In genomic region chr7:138961159-138961558, GRCh38 we compare ENCODE assay signal across 20 cellular contexts. TPM values are rescaled to one million over a fixed set of nuclear protein-coding genes. Genes with fewer than 3 reads are reported as not detected.
DNase-seq lines count a peak whose midpoint lies in the region; ATAC-seq and TF ChIP-seq lines count a peak whose summit lies in the region.
"Had no signal": no experiment of that assay in that cellular context is flagged by ENCODE, and none has a peak within 500 bp of the region (broad histone marks: within the 10 kb centered on the region; RNA-seq: fewer than 3 reads in every experiment).

No MANE protein-coding gene starts in this region.

- peak overlapping the region; percentile 40 for H3K18ac ChIP-seq in neuronal stem cell (ENCODE audit: low read length)

- TF ChIP-seq CTCF in C4-2B (conservative IDR thresholded peaks at IDR 0.05) = no peak
- no peak for TF ChIP-seq CTCF in VCaP (conservative IDR thresholded peaks at IDR 0.05)
- TF ChIP-seq CTCF in fibroblast of the aortic adventitia (IDR thresholded peaks at IDR 0.05; ENCODE audit: insufficient read depth, low read length) = no peak

- H3K4me2 ChIP-seq in neuronal stem cell (ENCODE audit: insufficient read depth, low read length, poor library complexity, severe bottlenecking) = no peak overlapping the region
- H3K4me2 ChIP-seq: SK-N-SH had no signal

- no peak overlapping the region for H3K27ac Mint-ChIP-seq in activated naive CD4-positive, alpha-beta T cell treated with anti-CD3 and anti-CD28 coated beads, Interleukin-2, amount 10 ng/mL, durations not matched to agents 7 days and 5 days
- no peak overlapping the region for H3K27ac Mint-ChIP-seq in stimulated activated naive CD8-positive, alpha-beta T cell treated with anti-CD3 and anti-CD28 coated beads, Interleukin-15, amount 100 ng/mL, for 72 hours
- H3K27ac Mint-ChIP-seq: activated CD4-positive, alpha-beta memory T cell treated with anti-CD3 and anti-CD28 coated beads, Interleukin-2, amount 10 ng/mL, durations not matched to agents 7 days and 5 days; activated T-helper 2 cell treated with anti-CD3 and anti-CD28 coated beads, Interferon-gamma antibody, Interleukin-2, Interleukin-4, amounts not matched to agents 10 μg/mL and 5 μg/mL and 100 μg/mL, durations not matched to agents 14 hours and 24 hours and 36 hours; effector memory CD8-positive, alpha-beta T cell; immature natural killer cell had no signal

- no peak overlapping the region for H3K4ac ChIP-seq in neuronal stem cell (ENCODE audit: low read length)

- H3K14ac ChIP-seq in neuronal stem cell (ENCODE audit: low read length) = no peak overlapping the region

- no peaks in the 10 kb centered on the region for H3K9me3 Mint-ChIP-seq in activated naive CD4-positive, alpha-beta T cell treated with anti-CD3 and anti-CD28 coated beads, Interleukin-2, amount 10 ng/mL, durations not matched to agents 7 days and 5 days
- peaks cover 0 to 14% of the 10 kb centered on the region in 2 donors for H3K9me3 Mint-ChIP-seq in stimulated activated naive CD8-positive, alpha-beta T cell treated with anti-CD3 and anti-CD28 coated beads, Interleukin-15, amount 100 ng/mL, for 72 hours
- H3K9me3 Mint-ChIP-seq: effector memory CD8-positive, alpha-beta T cell; immature natural killer cell had no signal

- H3K23ac ChIP-seq in neuronal stem cell (ENCODE audit: low read depth, low read length, poor library complexity) = no peak overlapping the region

- H3K4me1 Mint-ChIP-seq in activated naive CD4-positive, alpha-beta T cell treated with anti-CD3 and anti-CD28 coated beads, Interleukin-2, amount 10 ng/mL, durations not matched to agents 7 days and 5 days = peaks cover 5% of the 10 kb centered on the region
- peaks cover 13% of the 10 kb centered on the region for H3K4me1 Mint-ChIP-seq in stimulated activated naive CD8-positive, alpha-beta T cell treated with anti-CD3 and anti-CD28 coated beads, Interleukin-15, amount 100 ng/mL, for 72 hours
- H3K4me1 Mint-ChIP-seq: immature natural killer cell had no signal

- CTCF ChIA-PET in activated naive CD4-positive, alpha-beta T cell treated with anti-CD3 and anti-CD28 coated beads, Interleukin-2, amount 10 ng/mL, durations not matched to agents 7 days and 5 days (lab: Charles Lee) = no interaction called here

- H4K8ac ChIP-seq in neuronal stem cell (ENCODE audit: low read depth, low read length) = no peak overlapping the region

- H3K27ac ChIP-seq in C4-2B (peak overlapping the region; percentile 57), VCaP (peak overlapping the region; percentile 87), neuronal stem cell (replicated peaks; ENCODE audit: low read length) (no peak overlapping the region)
- H3K27ac ChIP-seq: psoas muscle had no signal

- no peaks in the 10 kb centered on the region for H3K79me1 ChIP-seq in neuronal stem cell (ENCODE audit: low read depth, low read length)

- no peaks in the 10 kb centered on the region for H3K36me3 Mint-ChIP-seq in activated naive CD4-positive, alpha-beta T cell treated with anti-CD3 and anti-CD28 coated beads, Interleukin-2, amount 10 ng/mL, durations not matched to agents 7 days and 5 days
- H3K36me3 Mint-ChIP-seq: immature natural killer cell had no signal

- peaks cover 0 to 9% of the 10 kb centered on the region in 2 donors for H3K4me1 ChIP-seq in neuronal stem cell (ENCODE audit: control insufficient read depth in 2 of 2, insufficient read depth in 1 of 2, low read depth in 1 of 2, low read length in 2 of 2)
- H3K4me1 ChIP-seq: psoas muscle had no signal

- H2BK120ac ChIP-seq in neuronal stem cell (ENCODE audit: low read depth, low read length) = no peak overlapping the region

- no peak overlapping the region for H3K9ac ChIP-seq in neuronal stem cell (ENCODE audit: low read depth, low read length, poor library complexity)
- H3K9ac ChIP-seq: SK-N-SH had no signal

- no peak for ATAC-seq in GM19455 (IDR thresholded peaks at IDR 0.05; ENCODE audit: unreplicated experiment)
- no peak for ATAC-seq in stimulated activated naive CD8-positive, alpha-beta T cell treated with anti-CD3 and anti-CD28 coated beads, Interleukin-15, amount 100 ng/mL, for 72 hours
- ATAC-seq: effector memory CD8-positive, alpha-beta T cell; psoas muscle had no signal

- H2BK5ac ChIP-seq in neuronal stem cell (ENCODE audit: low read length) = no peak overlapping the region

- H3K4me3 ChIP-seq in fibroblast of the aortic adventitia (ENCODE audit: low read depth, low read length) (no peak overlapping the region), neuronal stem cell (ENCODE audit: low read length in 2 of 2) (no peak overlapping the region)
- H3K4me3 ChIP-seq: psoas muscle, tibial nerve had no signal

- H3K36me3 ChIP-seq in neuronal stem cell (replicated peaks in 1 of 2; ENCODE audit: control insufficient read depth in 2 of 2, insufficient read depth in 2 of 2, low read length in 2 of 2) = peaks cover 0 to 2% of the 10 kb centered on the region in 2 donors
- H3K36me3 ChIP-seq: tibial nerve had no signal

- peaks cover 29% of the 10 kb centered on the region for H3K27me3 Mint-ChIP-seq in activated naive CD4-positive, alpha-beta T cell treated with anti-CD3 and anti-CD28 coated beads, Interleukin-2, amount 10 ng/mL, durations not matched to agents 7 days and 5 days
- H3K27me3 Mint-ChIP-seq in stimulated activated naive CD8-positive, alpha-beta T cell treated with anti-CD3 and anti-CD28 coated beads, Interleukin-15, amount 100 ng/mL, for 72 hours = peaks cover 16% of the 10 kb centered on the region

- H2BK15ac ChIP-seq in neuronal stem cell (ENCODE audit: low read length) = no peak overlapping the region

- no peak overlapping the region for H3K4me3 Mint-ChIP-seq in activated naive CD4-positive, alpha-beta T cell treated with anti-CD3 and anti-CD28 coated beads, Interleukin-2, amount 10 ng/mL, durations not matched to agents 7 days and 5 days
- H3K4me3 Mint-ChIP-seq in stimulated activated naive CD8-positive, alpha-beta T cell treated with anti-CD3 and anti-CD28 coated beads, Interleukin-15, amount 100 ng/mL, for 72 hours = no peak overlapping the region
- H3K4me3 Mint-ChIP-seq: activated CD4-positive, alpha-beta memory T cell treated with anti-CD3 and anti-CD28 coated beads, Interleukin-2, amount 10 ng/mL, durations not matched to agents 7 days and 5 days; effector memory CD8-positive, alpha-beta T cell; immature natural killer cell had no signal

- H3K9me3 ChIP-seq in neuronal stem cell (replicated peaks in 1 of 2; ENCODE audit: control insufficient read depth in 2 of 2, insufficient read depth in 1 of 2, low read depth in 1 of 2, low read length in 2 of 2) = peaks cover 2 to 6% of the 10 kb centered on the region in 2 donors
- H3K9me3 ChIP-seq: psoas muscle, SK-N-SH, tibial nerve had no signal

- no peak overlapping the region for H2BK12ac ChIP-seq in neuronal stem cell (ENCODE audit: low read length)

- no peak overlapping the region for H2AFZ ChIP-seq in neuronal stem cell (ENCODE audit: low read length)

- DNase-seq in fibroblast of the aortic adventitia (ENCODE audit: low read depth) (peak; percentile 11), neuronal stem cell (ENCODE audit: low spot score) (no peak), cerebellar nuclear complex (lab: John Stamatoyannopoulos, UW) (no peak)
- no peak for DNase-seq in activated naive CD4-positive, alpha-beta T cell treated with anti-CD3 and anti-CD28 coated beads, Interleukin-2, amount 10 ng/mL, durations not matched to agents 7 days and 5 days
- DNase-seq in stimulated activated naive CD8-positive, alpha-beta T cell treated with anti-CD3 and anti-CD28 coated beads, Interleukin-15, amount 100 ng/mL, for 72 hours = no peak
- DNase-seq: activated CD4-positive, alpha-beta memory T cell treated with anti-CD3 and anti-CD28 coated beads, Interleukin-2, amount 10 ng/mL, durations not matched to agents 7 days and 5 days; Calu3; effector memory CD8-positive, alpha-beta T cell; immature natural killer cell; KBM-7; NCI-H1105 treated with DMSO at 0.1 percent for 48 hours; psoas muscle; SK-N-SH; stimulated activated CD4-positive, alpha-beta T cell treated with anti-CD3 and anti-CD28 coated beads, Interleukin-2, amount 100 ng/mL, for 48 hours; stimulated activated CD8-positive, alpha-beta memory T cell treated with anti-CD3 and anti-CD28 coated beads, Interleukin-4, amount 100 ng/mL, for 48 hours had no signal

- WGBS in neuronal stem cell (ENCODE audit: extremely low coverage in 2 of 2, insufficient read length in 2 of 2, insufficient replicate concordance in 1 of 2), 2 donors = no CpG with 5 or more reads among the region's 8 CpGs

- no peak overlapping the region for H4K91ac ChIP-seq in neuronal stem cell (ENCODE audit: low read depth, low read length, poor library complexity)

- no peaks in the 10 kb centered on the region for H3K27me3 ChIP-seq in neuronal stem cell (ENCODE audit: control insufficient read depth in 3 of 3, insufficient read depth in 3 of 3, low read depth in 1 of 3, low read length in 3 of 3)
- H3K27me3 ChIP-seq: tibial nerve had no signal

- no peak overlapping the region for H2AK5ac ChIP-seq in neuronal stem cell (ENCODE audit: low read depth, low read length)

RNA-seq across cellular contexts. Expression of gene KIAA1549, which starts 20.0 kb away (rescaled TPM):
- total RNA-seq in fibroblast of the aortic adventitia (ENCODE audit: low replicate concordance) = 0.57 and 3.7 TPM in 2 replicates
- 10.0 TPM for polyA plus RNA-seq in neuronal stem cell (2013, experiment 1 of 2)
- 10.6 TPM for polyA plus RNA-seq in neuronal stem cell (2013, experiment 2 of 2)
